ENCODE assay signal across 8 cellular contexts in genomic region chr2:234444888-234445287, GRCh38. TPM values are rescaled to one million over a fixed set of nuclear protein-coding genes. Genes with fewer than 3 reads are reported as not detected.
DNase-seq lines count a peak whose midpoint lies in the region; ATAC-seq and TF ChIP-seq lines count a peak whose summit lies in the region.

No MANE protein-coding gene starts in this region.

- H3K79me1 ChIP-seq in trophoblast cell (ENCODE audit: low read length): peaks cover 25% of the 10 kb centered on the region

- intact Hi-C loops in ovary (cut with DNase I): no loop called here

- H3K9me3 ChIP-seq in trophoblast cell (ENCODE audit: insufficient read depth, low read depth, low read length) (no peaks in the 10 kb centered on the region), ovary (no peaks in the 10 kb centered on the region)

- no peak overlapping the region for H3K18ac ChIP-seq in trophoblast cell (ENCODE audit: low read length)

- H3K4ac ChIP-seq in trophoblast cell (ENCODE audit: low read depth, low read length): no peak overlapping the region

- H3K27ac Mint-ChIP-seq in T-helper 2 cell treated with Interferon-gamma antibody and Interleukin-4, amounts not matched to agents 5 μg/mL and 100 μg/mL, for 36 hours: peak overlapping the region; percentile 95

- peak overlapping the region; percentile 42 for H2BK12ac ChIP-seq in trophoblast cell (ENCODE audit: low read length)

- peaks cover 15% of the 10 kb centered on the region for H3K9me3 Mint-ChIP-seq in T-helper 2 cell treated with Interferon-gamma antibody and Interleukin-4, amounts not matched to agents 5 μg/mL and 100 μg/mL, for 36 hours

- TF ChIP-seq CTCF in GM06990 (IDR thresholded peaks at IDR 0.05; ENCODE audit: insufficient read depth, low read length, poor library complexity, severe bottlenecking) (no peak), choroid plexus epithelial cell (conservative IDR thresholded peaks at IDR 0.05; ENCODE audit: low read depth, low read length) (no peak), ovary (IDR thresholded peaks at IDR 0.05) (no peak)

- H3K79me2 ChIP-seq in trophoblast cell (ENCODE audit: control insufficient read depth, insufficient read depth, low read length, poor library complexity): no peaks in the 10 kb centered on the region

- no peak overlapping the region for H4K12ac ChIP-seq in trophoblast cell (ENCODE audit: low read depth, low read length)

- H3K4me1 Mint-ChIP-seq in T-helper 2 cell treated with Interferon-gamma antibody and Interleukin-4, amounts not matched to agents 5 μg/mL and 100 μg/mL, for 36 hours (ENCODE audit: low read depth): peaks cover 75% of the 10 kb centered on the region

- no peak overlapping the region for H2BK120ac ChIP-seq in trophoblast cell (ENCODE audit: insufficient read depth, low read length, poor library complexity)

- H3K4me3 ChIP-seq in GM06990 (replicated peaks; ENCODE audit: low read depth, low read length): no peak overlapping the region
- H3K4me3 ChIP-seq in choroid plexus epithelial cell (ENCODE audit: low read depth, low read length): no peak overlapping the region
- H3K4me3 ChIP-seq in trophoblast cell (ENCODE audit: low read depth, low read length): no peak overlapping the region
- H3K4me3 ChIP-seq in ovary: no peak overlapping the region

- H4K91ac ChIP-seq in trophoblast cell (ENCODE audit: low read depth, low read length): peak overlapping the region; percentile 16

- H3K27me3 ChIP-seq in GM06990 (replicated peaks; ENCODE audit: control insufficient read depth, insufficient read depth, low read length) (no peaks in the 10 kb centered on the region), trophoblast cell (ENCODE audit: insufficient read depth, low read length) (no peaks in the 10 kb centered on the region), ovary (no peaks in the 10 kb centered on the region)

- peak overlapping the region; percentile 83 for H3K4me3 Mint-ChIP-seq in T-helper 2 cell treated with Interferon-gamma antibody and Interleukin-4, amounts not matched to agents 5 μg/mL and 100 μg/mL, for 36 hours

- no peak overlapping the region for H3K23ac ChIP-seq in trophoblast cell (ENCODE audit: low read length)

- ATAC-seq in GM18519 (IDR thresholded peaks at IDR 0.05; ENCODE audit: low FRiP score, unreplicated experiment) (no peak), GM19035 (IDR thresholded peaks at IDR 0.05; ENCODE audit: unreplicated experiment) (no peak), GM18517 (IDR thresholded peaks at IDR 0.05; ENCODE audit: unreplicated experiment) (no peak)

- H3K14ac ChIP-seq in trophoblast cell (ENCODE audit: low read length): no peak overlapping the region

- H3K4me2 ChIP-seq in trophoblast cell (ENCODE audit: low read length): no peak overlapping the region

- TF ChIP-seq EP300 in ovary (IDR thresholded peaks at IDR 0.05): no peak

- peaks cover 70% of the 10 kb centered on the region for H3K36me3 Mint-ChIP-seq in T-helper 2 cell treated with Interferon-gamma antibody and Interleukin-4, amounts not matched to agents 5 μg/mL and 100 μg/mL, for 36 hours (ENCODE audit: low read depth)

- peak; percentile 48 for DNase-seq in GM06990 (ENCODE audit: extremely low read depth, insufficient read length)
- peak; percentile 48 for DNase-seq in T-helper 2 cell treated with Interferon-gamma antibody and Interleukin-4, amounts not matched to agents 5 μg/mL and 100 μg/mL, for 36 hours (ENCODE audit: low spot score)
- DNase-seq in choroid plexus epithelial cell (ENCODE audit: low read depth): peak; percentile 95
- no peak for DNase-seq in trophoblast cell
- DNase-seq in ovary: no peak

- no peak overlapping the region for H3K9ac ChIP-seq in trophoblast cell (ENCODE audit: low read length)

- H2BK5ac ChIP-seq in trophoblast cell (ENCODE audit: low read depth, low read length, poor library complexity): no peak overlapping the region

- no peak overlapping the region for H2AFZ ChIP-seq in trophoblast cell (ENCODE audit: insufficient read depth, low read length, poor library complexity)

- H3K36me3 ChIP-seq in GM06990 (ENCODE audit: control insufficient read depth, insufficient read depth, low read length) (no peaks in the 10 kb centered on the region), trophoblast cell (ENCODE audit: control insufficient read depth in 1 of 2, insufficient read depth in 2 of 2, low read length in 2 of 2) (no peaks in the 10 kb centered on the region), ovary (no peaks in the 10 kb centered on the region)

- WGBS in trophoblast cell (ENCODE audit: extremely low coverage, insufficient coverage, insufficient read length): no CpG with 5 or more reads among the region's 10 CpGs
- WGBS in ovary, 3 donors: 41 to 50% (median 43%) methylated on average over 10 of the region's 10 CpGs

- TF ChIP-seq POLR2A in ovary (IDR thresholded peaks at IDR 0.05): no peak

- H3K27me3 Mint-ChIP-seq in T-helper 2 cell treated with Interferon-gamma antibody and Interleukin-4, amounts not matched to agents 5 μg/mL and 100 μg/mL, for 36 hours (ENCODE audit: low read depth): no peaks in the 10 kb centered on the region

- H4K8ac ChIP-seq in trophoblast cell (ENCODE audit: low read depth, low read length): no peak overlapping the region

- H3K4me1 ChIP-seq in trophoblast cell (ENCODE audit: control insufficient read depth in 1 of 2, insufficient read depth in 2 of 2, low read length in 2 of 2) (peaks cover 17 to 22% of the 10 kb centered on the region in 2 experiments), ovary (ENCODE audit: insufficient read depth) (peaks cover 1% of the 10 kb centered on the region)

- H3K27ac ChIP-seq in trophoblast cell (ENCODE audit: low read depth, low read length): no peak overlapping the region
- H3K27ac ChIP-seq in ovary: no peak overlapping the region

- H2AK5ac ChIP-seq in trophoblast cell (ENCODE audit: low read length): peak overlapping the region; percentile 50

RNA-seq across cellular contexts. Expression of gene ARL4C, which starts 52.0 kb away (rescaled TPM):
- polyA plus RNA-seq in trophoblast cell (2013): 28.8 TPM in 2 replicates
- 10 to 100 TPM in 1 of 7 donors, 1 to 10 TPM in 5, under 1 TPM in 1; 0.94 to 18.3 (median 5.1) TPM for total RNA-seq in ovary
- polyA plus RNA-seq in ovary: 1 to 10 TPM; 2.2 to 7.5 TPM

Comparison
In these comparisons a context has a peak if more than half of its experiments do, and no peak if none do; other contexts are left out.
1. DNase-seq: peak in GM06990 (single experiment), T-helper 2 cell treated with Interferon-gamma antibody and Interleukin-4, amounts not matched to agents 5 μg/mL and 100 μg/mL, for 36 hours (single experiment) and choroid plexus epithelial cell (single experiment); none in trophoblast cell (0 of 2) and ovary (0 of 5).